Comparison of ENCODE assay signal across 2 cellular contexts in genomic region chr7:75533926-75534325, GRCh38.
TF ChIP-seq lines count a peak whose summit lies in the region.

No MANE protein-coding gene starts in this region.

TF ChIP-seq in IMR-90, 13 proteins besides CTCF, POLR2A, EP300 and RAD21:
- TF ChIP-seq RFX5 (IDR thresholded peaks at IDR 0.05; ENCODE audit: low read depth, low read length) (no peak), MAZ (IDR thresholded peaks at IDR 0.05; ENCODE audit: borderline replicate concordance, low read depth, low read length) (no peak), USF2 (IDR thresholded peaks at IDR 0.05; ENCODE audit: low read depth, low read length) (no peak), ELK1 (IDR thresholded peaks at IDR 0.05; ENCODE audit: borderline replicate concordance, low read depth, low read length) (no peak), BHLHE40 (IDR thresholded peaks at IDR 0.05; ENCODE audit: low read depth, low read length) (no peak), FOS (IDR thresholded peaks at IDR 0.05; ENCODE audit: low read depth, low read length) (no peak), CEBPB (IDR thresholded peaks at IDR 0.05; ENCODE audit: low read depth, low read length) (no peak), NFE2L2 (IDR thresholded peaks at IDR 0.05; ENCODE audit: low read depth, low read length) (no peak), MAFK (IDR thresholded peaks at IDR 0.05; ENCODE audit: low read depth, low read length) (no peak), CHD1 (IDR thresholded peaks at IDR 0.05; ENCODE audit: low read depth, low read length) (no peak), MXI1 (IDR thresholded peaks at IDR 0.05; ENCODE audit: borderline replicate concordance, low read depth, low read length) (no peak), SMC3 (IDR thresholded peaks at IDR 0.05; ENCODE audit: low read depth, low read length) (no peak), RCOR1 (IDR thresholded peaks at IDR 0.05; ENCODE audit: insufficient replicate concordance, low read length) (no peak)

TF ChIP-seq in H1, 55 proteins besides CTCF, POLR2A, EP300 and RAD21:
- TF ChIP-seq YY1 (IDR thresholded peaks at IDR 0.05; ENCODE audit: low read depth, low read length) (no peak), SIRT6 (IDR thresholded peaks at IDR 0.05; ENCODE audit: low read length) (no peak), FOSL1 (IDR thresholded peaks at IDR 0.05; ENCODE audit: insufficient read depth, low read depth, low read length) (no peak), SAP30 (IDR thresholded peaks at IDR 0.05; ENCODE audit: insufficient read depth, insufficient replicate concordance, low read length) (no peak), SUZ12 (IDR thresholded peaks at IDR 0.05; ENCODE audit: low read length) (no peak), SIX5 (IDR thresholded peaks at IDR 0.05; ENCODE audit: low read depth, low read length) (no peak), RFX5 (IDR thresholded peaks at IDR 0.05; ENCODE audit: borderline replicate concordance, low read depth, low read length) (no peak), RNF2 (IDR thresholded peaks at IDR 0.05; ENCODE audit: borderline replicate concordance, low read depth, low read length, missing control alignments, poor library complexity, severe bottlenecking) (no peak), POLR2AphosphoS5 (IDR thresholded peaks at IDR 0.05; ENCODE audit: low read depth, low read length) (0 out of 2 replicates have a peak, but pooled peaks have one; percentile 19)
